In the genomic region with DNA sequence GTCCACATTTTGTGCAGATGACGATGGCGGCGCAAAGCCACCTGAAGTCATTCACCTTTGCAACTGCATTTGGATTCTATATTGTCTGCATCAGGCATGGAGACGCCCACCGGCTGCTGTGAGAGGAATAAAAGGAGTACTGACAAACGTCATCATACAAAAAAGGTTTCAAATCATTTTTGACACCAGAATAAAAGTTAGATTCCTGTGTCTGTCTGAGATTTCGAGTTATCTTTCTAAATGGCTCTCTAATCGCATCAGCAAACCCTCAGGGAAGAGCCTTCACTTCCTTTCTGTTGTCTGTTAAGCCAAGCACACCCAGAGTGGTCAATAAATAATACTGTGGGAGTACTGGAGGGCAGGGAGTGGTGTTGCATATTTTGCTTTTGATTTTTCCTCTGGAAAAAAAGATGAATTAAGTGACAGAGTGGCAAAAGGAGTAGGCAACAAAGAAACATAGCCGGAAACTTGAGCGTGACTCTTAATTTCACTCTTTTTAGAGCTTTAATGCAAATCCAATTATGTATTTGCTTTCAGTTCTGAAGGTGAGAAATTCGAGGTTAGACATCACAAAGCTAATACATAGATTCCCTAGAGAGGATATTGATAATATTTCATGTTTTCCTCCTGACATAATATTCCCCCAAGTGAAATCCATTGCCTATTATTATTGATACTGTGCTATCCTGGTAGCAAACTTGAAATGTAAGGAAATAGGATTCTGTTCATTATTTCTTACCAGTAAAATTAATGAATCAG, we compare ENCODE assay signal across 10 cellular contexts.
A peak's percentile ranks its signal among the peaks of the same experiment; 100 is the strongest.
DNase-seq lines count a peak whose midpoint lies in the region; ATAC-seq lines count a peak whose summit lies in the region.
"Had no signal": no experiment of that assay in that cellular context is flagged by ENCODE, and none has a peak within 500 bp of the region (broad histone marks: within the 10 kb centered on the region; RNA-seq: fewer than 3 reads in every experiment).

No MANE protein-coding gene starts in this region.

- H3K4me3 Mint-ChIP-seq in activated naive CD4-positive, alpha-beta T cell treated with anti-CD3 and anti-CD28 coated beads, Interleukin-2, amount 10 ng/mL, durations not matched to agents 7 days and 5 days, result no peak overlapping the region
- H3K4me3 Mint-ChIP-seq in activated naive CD8-positive, alpha-beta T cell, result peak overlapping the region; percentile 48
- H3K4me3 Mint-ChIP-seq in stimulated activated naive B cell treated with anti-CD40 and anti-IgM and Interleukin-4, amounts not matched to agents 10 μg/mL and 1 μg/mL and 100 μg/mL, for 72 hours, result peak overlapping the region; percentile 49 to 52

- no peak overlapping the region for H3K27ac Mint-ChIP-seq in activated naive CD4-positive, alpha-beta T cell treated with anti-CD3 and anti-CD28 coated beads, Interleukin-2, amount 10 ng/mL, durations not matched to agents 7 days and 5 days
- H3K27ac Mint-ChIP-seq in activated naive CD8-positive, alpha-beta T cell, result peak overlapping the region; percentile 95
- H3K27ac Mint-ChIP-seq in stimulated activated naive B cell treated with anti-CD40 and anti-IgM and Interleukin-4, amounts not matched to agents 10 μg/mL and 1 μg/mL and 100 μg/mL, for 72 hours, result peak overlapping the region; percentile 94

- CTCF ChIA-PET in activated naive CD4-positive, alpha-beta T cell treated with anti-CD3 and anti-CD28 coated beads, Interleukin-2, amount 10 ng/mL, durations not matched to agents 7 days and 5 days (lab: Charles Lee), result interaction anchor here (1.0 to 4.0 kb wide), 3 partner anchors 19 to 269 kb away, joined by 3 to 16 read pairs (median 12); partner anchors contain the start of gene MAML2

- no peaks in the 10 kb centered on the region for H3K27me3 Mint-ChIP-seq in activated naive CD4-positive, alpha-beta T cell treated with anti-CD3 and anti-CD28 coated beads, Interleukin-2, amount 10 ng/mL, durations not matched to agents 7 days and 5 days
- no peaks in the 10 kb centered on the region for H3K27me3 Mint-ChIP-seq in activated naive CD8-positive, alpha-beta T cell
- H3K27me3 Mint-ChIP-seq in stimulated activated naive B cell treated with anti-CD40 and anti-IgM and Interleukin-4, amounts not matched to agents 10 μg/mL and 1 μg/mL and 100 μg/mL, for 72 hours, result no peaks in the 10 kb centered on the region

- H3K4me1 Mint-ChIP-seq in activated naive CD4-positive, alpha-beta T cell treated with anti-CD3 and anti-CD28 coated beads, Interleukin-2, amount 10 ng/mL, durations not matched to agents 7 days and 5 days, result peaks cover 29% of the 10 kb centered on the region
- peaks cover 78% of the 10 kb centered on the region for H3K4me1 Mint-ChIP-seq in activated naive CD8-positive, alpha-beta T cell (ENCODE audit: low read depth)
- peaks cover 46 to 78% of the 10 kb centered on the region in 2 donors for H3K4me1 Mint-ChIP-seq in stimulated activated naive B cell treated with anti-CD40 and anti-IgM and Interleukin-4, amounts not matched to agents 10 μg/mL and 1 μg/mL and 100 μg/mL, for 72 hours

- H3K36me3 Mint-ChIP-seq in activated naive CD4-positive, alpha-beta T cell treated with anti-CD3 and anti-CD28 coated beads, Interleukin-2, amount 10 ng/mL, durations not matched to agents 7 days and 5 days, result peaks cover 39% of the 10 kb centered on the region
- peaks cover 37% of the 10 kb centered on the region for H3K36me3 Mint-ChIP-seq in activated naive CD8-positive, alpha-beta T cell
- peaks cover 4 to 20% of the 10 kb centered on the region in 2 donors for H3K36me3 Mint-ChIP-seq in stimulated activated naive B cell treated with anti-CD40 and anti-IgM and Interleukin-4, amounts not matched to agents 10 μg/mL and 1 μg/mL and 100 μg/mL, for 72 hours

- DNase-seq in activated naive CD4-positive, alpha-beta T cell treated with Interleukin-2 at 50 U/mL for 16 hours, result peak; percentile 17
- DNase-seq in activated naive CD4-positive, alpha-beta T cell treated with anti-CD3 and anti-CD28 coated beads, Interleukin-2, amount 10 ng/mL, durations not matched to agents 7 days and 5 days, result no peak
- no peak for DNase-seq in stimulated activated naive B cell treated with anti-CD40 and anti-IgM and Interleukin-4, amounts not matched to agents 10 μg/mL and 1 μg/mL and 100 μg/mL, for 72 hours
- no peak for DNase-seq in DMS 273 treated with DMSO at 0.1 percent for 48 hours (lab: John Stamatoyannopoulos, UW)
- no peak for DNase-seq in activated CD8-positive, alpha-beta memory T cell treated with anti-CD3 and anti-CD28 coated beads for 24 hours
- DNase-seq: MV-4-11, Peyer's patch had no signal

- ATAC-seq in HG02571 (IDR thresholded peaks at IDR 0.05; ENCODE audit: unreplicated experiment), result peak; percentile 44
- no peak for ATAC-seq in stimulated activated naive B cell treated with anti-CD40 and anti-IgM and Interleukin-4, amounts not matched to agents 10 μg/mL and 1 μg/mL and 100 μg/mL, for 72 hours (replicated peaks)
- no peak for ATAC-seq in HG03457 (IDR thresholded peaks at IDR 0.05; ENCODE audit: unreplicated experiment)

- H3K9me3 Mint-ChIP-seq in activated naive CD4-positive, alpha-beta T cell treated with anti-CD3 and anti-CD28 coated beads, Interleukin-2, amount 10 ng/mL, durations not matched to agents 7 days and 5 days, result no peaks in the 10 kb centered on the region
- H3K9me3 Mint-ChIP-seq in activated naive CD8-positive, alpha-beta T cell (ENCODE audit: low read depth), result no peaks in the 10 kb centered on the region
- no peaks in the 10 kb centered on the region for H3K9me3 Mint-ChIP-seq in stimulated activated naive B cell treated with anti-CD40 and anti-IgM and Interleukin-4, amounts not matched to agents 10 μg/mL and 1 μg/mL and 100 μg/mL, for 72 hours
